In genomic region chr16:2755158-2755557, GRCh38 we compare ENCODE assay signal across 8 cellular contexts. TPM values are rescaled to one million over a fixed set of nuclear protein-coding genes. Genes with fewer than 3 reads are reported as not detected.
A peak's percentile ranks its signal among the peaks of the same experiment; 100 is the strongest.
DNase-seq lines count a peak whose midpoint lies in the region; TF ChIP-seq lines count a peak whose summit lies in the region.

No MANE protein-coding gene starts in this region.

- peak overlapping the region; percentile 82 for H3K4me3 ChIP-seq in WI38 (ENCODE audit: low read depth, low read length)
- peak overlapping the region; percentile 56 to 88 for H3K4me3 ChIP-seq in foreskin fibroblast (ENCODE audit: low read depth in 1 of 2, low read length in 2 of 2)
- H3K4me3 ChIP-seq in spleen: peak overlapping the region in 6 of 8 donors; percentile 63 to 97 (median 86)

- H3K36me3 ChIP-seq in spleen: peaks cover 3 to 42% (median 34%) of the 10 kb centered on the region in 6 donors

- H3K27ac Mint-ChIP-seq in T-helper 1 cell treated with Interleukin-12 subunit alpha and Interleukin-12 subunit beta and Interleukin-4 antibody, amounts not matched to agents 30 μg/mL and 1 μg/mL, for 36 hours: peak overlapping the region; percentile 55

- peaks cover 55% of the 10 kb centered on the region for H3K4me1 Mint-ChIP-seq in T-helper 1 cell treated with Interleukin-12 subunit alpha and Interleukin-12 subunit beta and Interleukin-4 antibody, amounts not matched to agents 30 μg/mL and 1 μg/mL, for 36 hours (ENCODE audit: low read depth)

- H3K4me1 ChIP-seq in spleen: peaks cover 32 to 82% (median 63%) of the 10 kb centered on the region in 6 donors

- no peaks in the 10 kb centered on the region for H3K27me3 Mint-ChIP-seq in T-helper 1 cell treated with Interleukin-12 subunit alpha and Interleukin-12 subunit beta and Interleukin-4 antibody, amounts not matched to agents 30 μg/mL and 1 μg/mL, for 36 hours (ENCODE audit: low read depth)

- intact Hi-C loops in spleen (cut with DNase I; ENCODE audit: low total_unique reads): no loop called here

- no peak for TF ChIP-seq POLR2A in spleen (IDR thresholded peaks at IDR 0.05)

- no peak for TF ChIP-seq CTCF in WI38 (IDR thresholded peaks at IDR 0.05; ENCODE audit: low read depth, low read length)
- no peak for TF ChIP-seq CTCF in foreskin fibroblast (IDR thresholded peaks at IDR 0.05; ENCODE audit: low read depth, low read length)
- no peak for TF ChIP-seq CTCF in spleen (IDR thresholded peaks at IDR 0.05 in 8 of 11, conservative IDR thresholded peaks at IDR 0.05 in 3 of 11)
- no peak for TF ChIP-seq CTCF in GM13976 (IDR thresholded peaks at IDR 0.05; ENCODE audit: borderline replicate concordance, control extremely low read depth, extremely low read depth, insufficient read depth, missing control alignments)

- H3K9me3 Mint-ChIP-seq in T-helper 1 cell treated with Interleukin-12 subunit alpha and Interleukin-12 subunit beta and Interleukin-4 antibody, amounts not matched to agents 30 μg/mL and 1 μg/mL, for 36 hours: no peaks in the 10 kb centered on the region

- no peak for DNase-seq in T-helper 1 cell
- DNase-seq in foreskin fibroblast: no peak
- no peak for DNase-seq in spleen
- DNase-seq in ureter (ENCODE audit: low spot score): no peak
- DNase-seq in NCI-H1417 treated with DMSO at 0.1 percent for 48 hours (lab: John Stamatoyannopoulos, UW): no peak
- no peak for DNase-seq in GM13976 (ENCODE audit: low spot score)

- H3K27ac ChIP-seq in spleen: peak overlapping the region in 2 of 8 donors; percentile 5 to 30

- in situ Hi-C loops in GM13976 (cut with MboI; ENCODE audit: low sequenced_read_pairs, unreplicated experiment): no loop called here

- peak overlapping the region; percentile 88 for H3K4me3 Mint-ChIP-seq in T-helper 1 cell treated with Interleukin-12 subunit alpha and Interleukin-12 subunit beta and Interleukin-4 antibody, amounts not matched to agents 30 μg/mL and 1 μg/mL, for 36 hours

- no peaks in the 10 kb centered on the region for H3K27me3 ChIP-seq in spleen (replicated peaks in 1 of 7)

- no peaks in the 10 kb centered on the region for H3K9me3 ChIP-seq in spleen

- peaks cover 54% of the 10 kb centered on the region for H3K36me3 Mint-ChIP-seq in T-helper 1 cell treated with Interleukin-12 subunit alpha and Interleukin-12 subunit beta and Interleukin-4 antibody, amounts not matched to agents 30 μg/mL and 1 μg/mL, for 36 hours (ENCODE audit: low read depth)

- WGBS in spleen, 5 donors: 21 to 44% (median 26%) methylated on average over 3 of the region's 3 CpGs

RNA-seq across cellular contexts. Expression of gene SRRM2, which starts 2.7 kb away (rescaled TPM):
- 100 to 1,000 TPM; 590 to 922 (median 875) TPM for total RNA-seq in spleen
- polyA plus RNA-seq in spleen: 1,000 to 10,000 TPM in 1 of 3 donors, 100 to 1,000 TPM in 2; 239 to 1,169 (median 672) TPM
- total RNA-seq in ureter: 669 TPM

RNA-seq across cellular contexts. Expression of gene ELOB, which starts 21.9 kb away (rescaled TPM):
- total RNA-seq in spleen: 100 to 1,000 TPM; 128 to 467 (median 134) TPM
- 100 to 1,000 TPM; 233 to 378 (median 247) TPM for polyA plus RNA-seq in spleen
- total RNA-seq in ureter: 274 TPM

RNA-seq across cellular contexts. Expression of gene PRSS33, which starts 32.2 kb away (rescaled TPM):
- total RNA-seq in spleen (under 1 TPM in 2 of 7 donors, not detected in 5; 0.32 to 0.67 TPM), ureter (not detected)
- polyA plus RNA-seq in spleen: under 1 TPM in 1 of 3 donors, not detected in 2; 0.03 TPM

RNA-seq across cellular contexts. Expression of gene PRSS27, which starts 35.1 kb away (rescaled TPM):
- total RNA-seq in spleen: 1 to 10 TPM in 6 of 7 donors, under 1 TPM in 1; 0.84 to 2.1 (median 1.2) TPM
- polyA plus RNA-seq in spleen: 1 to 10 TPM; 1.2 to 1.5 (median 1.2) TPM
- 3.1 TPM for total RNA-seq in ureter

RNA-seq across cellular contexts. Expression of gene PRSS41, which starts 43.1 kb away (rescaled TPM):
- not detected for total RNA-seq in spleen
- not detected for polyA plus RNA-seq in spleen
- total RNA-seq in ureter: not detected
